Comparison of ENCODE assay signal across 1 cellular context in genomic region chr17:29005936-29006438, GRCh38.
TF ChIP-seq lines count a peak whose summit lies in the region.

Gene SEZ6 (minus strand): TSS chr17:29006033. CDS start chr17:29005869, 164 bp downstream.

TF ChIP-seq in HepG2, 621 proteins besides CTCF, POLR2A, EP300 and RAD21 (continued from another document and continues in another):
- TF ChIP-seq ZBTB33 (CRISPR knock-in tag; IDR thresholded peaks at IDR 0.05), result no peak; the same call in 1 of the 2 replicates
- TF ChIP-seq TRAFD1 (CRISPR knock-in tag; IDR thresholded peaks at IDR 0.05; ENCODE audit: borderline replicate concordance), result no peak
- peak in 1 of 2 experiments; percentile 96; a peak in 2 of 4 replicates for TF ChIP-seq KLF16 (CRISPR knock-in tag; IDR thresholded peaks at IDR 0.05)
- peak; percentile 80; the same call in 1 of the 2 replicates for TF ChIP-seq PAX8 (CRISPR knock-in tag; IDR thresholded peaks at IDR 0.05; ENCODE audit: borderline replicate concordance)
- 0 out of 2 replicates have a peak, but pooled peaks have one; percentile 38 for TF ChIP-seq RERE (CRISPR knock-in tag; IDR thresholded peaks at IDR 0.05; ENCODE audit: low read depth)
- TF ChIP-seq NCOA2 (CRISPR knock-in tag; IDR thresholded peaks at IDR 0.05), result peak; percentile 39; the same call in 1 of the 2 replicates
- TF ChIP-seq ZNF337 (CRISPR knock-in tag; IDR thresholded peaks at IDR 0.05; ENCODE audit: borderline replicate concordance, low read depth), result no peak
- no peak for TF ChIP-seq RARG (CRISPR knock-in tag; IDR thresholded peaks at IDR 0.05; ENCODE audit: low read depth)
- no peak for TF ChIP-seq ZNF10 (CRISPR knock-in tag; IDR thresholded peaks at IDR 0.05; ENCODE audit: borderline replicate concordance, low read depth)
- no peak for TF ChIP-seq NFATC3 (CRISPR knock-in tag; IDR thresholded peaks at IDR 0.05)
- TF ChIP-seq ZMYM4 (CRISPR knock-in tag; IDR thresholded peaks at IDR 0.05), result peak; percentile 81
- no peak for TF ChIP-seq SNRNP70 (IDR thresholded peaks at IDR 0.05; ENCODE audit: low read depth, low read length)
- no peak for TF ChIP-seq KDM1A (CRISPR knock-in tag; IDR thresholded peaks at IDR 0.05)
- 0 out of 2 replicates have a peak, but pooled peaks have one; percentile 71 for TF ChIP-seq ZNF556 (CRISPR knock-in tag; IDR thresholded peaks at IDR 0.05; ENCODE audit: borderline replicate concordance)
- TF ChIP-seq ZNF891 (CRISPR knock-in tag; IDR thresholded peaks at IDR 0.05), result peak; percentile 78; the same call in 1 of the 2 replicates
- TF ChIP-seq MED8 (CRISPR knock-in tag; IDR thresholded peaks at IDR 0.05; ENCODE audit: insufficient replicate concordance), result no peak
- peak; percentile 77 for TF ChIP-seq ZBTB38 (CRISPR knock-in tag; IDR thresholded peaks at IDR 0.05)
- no peak for TF ChIP-seq ZNF318 (CRISPR knock-in tag; IDR thresholded peaks at IDR 0.05)
- 0 out of 2 replicates have a peak, but pooled peaks have one; percentile 38 for TF ChIP-seq ZNF598 (CRISPR knock-in tag; IDR thresholded peaks at IDR 0.05; ENCODE audit: borderline replicate concordance)
- TF ChIP-seq FOSL1 (CRISPR knock-in tag; IDR thresholded peaks at IDR 0.05; ENCODE audit: borderline replicate concordance), result no peak
- no peak for TF ChIP-seq SUZ12 (IDR thresholded peaks at IDR 0.05; ENCODE audit: low read depth, low read length)
- TF ChIP-seq MTF1 (CRISPR knock-in tag; IDR thresholded peaks at IDR 0.05), result peak; percentile 77; the same call in 1 of the 2 replicates
- no peak for TF ChIP-seq PHF21A (CRISPR knock-in tag; IDR thresholded peaks at IDR 0.05)
- TF ChIP-seq ZNF580 (CRISPR knock-in tag; IDR thresholded peaks at IDR 0.05; ENCODE audit: borderline replicate concordance, low read depth), result peak; percentile 97
- TF ChIP-seq ZNF883 (CRISPR knock-in tag; IDR thresholded peaks at IDR 0.05; ENCODE audit: not compliant biosample characterization), result peak; percentile 94
- peak; percentile 74 for TF ChIP-seq SKIL (CRISPR knock-in tag; IDR thresholded peaks at IDR 0.05; ENCODE audit: borderline replicate concordance)
- TF ChIP-seq NCOA5 (CRISPR knock-in tag; IDR thresholded peaks at IDR 0.05), result no peak
- TF ChIP-seq XRCC5 (optimal IDR thresholded peaks at IDR 0.05; ENCODE audit: low read length), result no peak
- 0 out of 2 replicates have a peak, but pooled peaks have one; percentile 26 for TF ChIP-seq TARDBP (CRISPR knock-in tag; IDR thresholded peaks at IDR 0.05)
- peak; percentile 89; the same call in 1 of the 2 replicates for TF ChIP-seq AHR (CRISPR knock-in tag; IDR thresholded peaks at IDR 0.05)
- TF ChIP-seq HDAC2 (CRISPR knock-in tag; IDR thresholded peaks at IDR 0.05), result peak; percentile 83
- TF ChIP-seq ZNF468 (CRISPR knock-in tag; IDR thresholded peaks at IDR 0.05), result no peak
- TF ChIP-seq RXRB (CRISPR knock-in tag; IDR thresholded peaks at IDR 0.05; ENCODE audit: borderline replicate concordance), result peak; percentile 81
- no peak for TF ChIP-seq THAP8 (CRISPR knock-in tag; IDR thresholded peaks at IDR 0.05; ENCODE audit: borderline replicate concordance)
- peak; percentile 94; the same call in 1 of the 2 replicates for TF ChIP-seq ZNF816 (CRISPR knock-in tag; IDR thresholded peaks at IDR 0.05; ENCODE audit: borderline replicate concordance)
- TF ChIP-seq ZNF850 (CRISPR knock-in tag; conservative IDR thresholded peaks at IDR 0.05), result 0 out of 2 replicates have a peak, but pooled peaks have one; percentile 37
- no peak for TF ChIP-seq POLR2G (IDR thresholded peaks at IDR 0.05; ENCODE audit: low read depth, low read length)
- peak; percentile 84 for TF ChIP-seq ZNF12 (CRISPR knock-in tag; IDR thresholded peaks at IDR 0.05)
- TF ChIP-seq ZNF33B (CRISPR knock-in tag; IDR thresholded peaks at IDR 0.05), result no peak
- 0 out of 2 replicates have a peak, but pooled peaks have one; percentile 41 for TF ChIP-seq ZNF414 (CRISPR knock-in tag; IDR thresholded peaks at IDR 0.05)
- no peak for TF ChIP-seq EHMT2 (IDR thresholded peaks at IDR 0.05; ENCODE audit: borderline replicate concordance, low read depth, low read length)
